ENCODE assay signal across 8 cellular contexts in the genomic region with DNA sequence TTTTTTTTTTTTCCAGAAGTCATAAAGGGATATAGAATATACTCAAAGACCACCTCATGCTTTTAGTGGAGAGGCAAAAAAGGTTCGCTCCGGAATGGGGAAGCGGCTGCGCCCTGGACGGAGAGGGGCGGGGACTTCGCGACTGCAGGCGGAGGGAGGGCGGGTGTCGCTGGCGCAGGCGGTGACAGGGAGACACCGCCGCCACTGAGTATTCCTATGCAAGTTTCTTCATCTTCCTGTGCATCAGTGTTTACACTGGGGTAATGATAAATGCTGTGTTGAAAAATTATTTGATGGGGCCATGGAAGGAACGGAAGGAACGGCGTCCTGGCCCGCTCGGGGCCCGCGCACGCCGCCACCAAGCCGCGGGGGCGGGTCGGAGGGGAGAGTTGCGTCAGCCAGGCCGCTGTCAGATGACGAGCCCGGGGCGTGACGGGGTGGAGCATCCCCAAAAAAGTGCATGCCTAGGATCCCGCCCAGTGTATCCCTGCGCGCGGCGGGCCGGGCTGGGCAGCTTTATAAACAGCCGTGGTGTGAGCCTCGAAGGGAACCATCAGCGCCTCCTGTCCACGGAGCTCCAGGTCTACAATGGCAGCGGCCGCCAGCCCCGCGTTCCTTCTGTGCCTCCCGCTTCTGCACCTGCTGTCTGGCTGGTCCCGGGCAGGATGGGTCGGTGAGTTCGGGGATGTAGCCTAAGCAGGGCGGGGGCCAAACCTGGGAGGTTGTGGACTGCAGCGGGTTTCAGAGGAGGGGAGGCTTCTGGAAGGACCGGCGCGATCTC. TPM values are rescaled to one million over a fixed set of nuclear protein-coding genes. Genes with fewer than 3 reads are reported as not detected.
DNase-seq lines count a peak whose midpoint lies in the region; ATAC-seq and TF ChIP-seq lines count a peak whose summit lies in the region.

Gene ULBP1 (plus strand): TSS at position 482 of the 781 bp plus-strand sequence. CDS start 107 bp downstream, at position 589.

- H3K4me1 Mint-ChIP-seq in HFFc6 (ENCODE audit: low read depth): peaks cover 39% of the 10 kb centered on the region

- H3K27ac ChIP-seq in WERI-Rb-1: peak within 1 kb of the TSS; percentile 32; the same call in 1 of the 2 replicates

- no peak for ATAC-seq in GM18519 (IDR thresholded peaks at IDR 0.05; ENCODE audit: low FRiP score, unreplicated experiment)

- TF ChIP-seq CTCF in HFFc6 (IDR thresholded peaks at IDR 0.05) (0 out of 2 replicates have a peak, but pooled peaks have one; percentile 11), WERI-Rb-1 (IDR thresholded peaks at IDR 0.05; ENCODE audit: low read depth, low read length) (peak; percentile 47), cardiac fibroblast (IDR thresholded peaks at IDR 0.05; ENCODE audit: low read depth, low read length) (no peak)

- peaks cover 8% of the 10 kb centered on the region for H3K36me3 Mint-ChIP-seq in HFFc6 (ENCODE audit: low read depth)

- peak within 1 kb of the TSS; percentile 61 for H3K4me3 ChIP-seq in WERI-Rb-1 (ENCODE audit: low read depth, low read length)
- peak within 1 kb of the TSS; percentile 34 to 56 for H3K4me3 ChIP-seq in cardiac fibroblast (replicated peaks in 1 of 2; ENCODE audit: low read depth in 2 of 2, low read length in 2 of 2)

- peaks cover 41% of the 10 kb centered on the region for H3K27me3 ChIP-seq in WERI-Rb-1 (ENCODE audit: insufficient read depth, low read depth, severe bottlenecking)

- peak within 1 kb of the TSS; percentile 96 for H3K27ac Mint-ChIP-seq in HFFc6

- H3K27me3 Mint-ChIP-seq in HFFc6 (ENCODE audit: insufficient read depth): peaks cover 17% of the 10 kb centered on the region

- no peaks in the 10 kb centered on the region for H3K9me3 Mint-ChIP-seq in HFFc6

- H3K9me3 ChIP-seq in WERI-Rb-1 (ENCODE audit: severe bottlenecking): no peaks in the 10 kb centered on the region

- H3K4me3 Mint-ChIP-seq in HFFc6: peak within 1 kb of the TSS; percentile 95

- DNase-seq in DMS 273 (lab: John Stamatoyannopoulos, UW; ENCODE audit: unreplicated experiment) (peak; percentile 96), HFFc6 (peak; percentile 94), NCI-H2107 treated with DMSO at 0.1 percent for 48 hours (lab: John Stamatoyannopoulos, UW; ENCODE audit: unreplicated experiment) (peak; percentile 60), WERI-Rb-1 (peak; percentile 87), cardiac fibroblast (ENCODE audit: low read depth in 2 of 2) (peak; percentile 84 to 86), islet precursor cell (peak; percentile 93)
- DNase-seq in stimulated activated CD4-positive, alpha-beta T cell treated with anti-CD3 and anti-CD28 coated beads, Interleukin-12 subunit alpha, Interleukin-12 subunit beta, amount 100 ng/mL, for 4 hours: peak; percentile 80

- no peaks in the 10 kb centered on the region for H3K36me3 ChIP-seq in WERI-Rb-1

RNA-seq across cellular contexts. Expression of gene ULBP1, which starts in this region (rescaled TPM):
- total RNA-seq in HFFc6 (2021; fragmentation: NEBNext Ultra II Directional; extraction: Animal tissue kit (Norgen Biotek cat#: 25700)): 10 to 100 TPM in 2 of 6 experiments, 1 to 10 TPM in 4; 8.6 to 12.7 (median 9.8) TPM
